ENCODE assay signal across 1 cellular context in the genomic region with DNA sequence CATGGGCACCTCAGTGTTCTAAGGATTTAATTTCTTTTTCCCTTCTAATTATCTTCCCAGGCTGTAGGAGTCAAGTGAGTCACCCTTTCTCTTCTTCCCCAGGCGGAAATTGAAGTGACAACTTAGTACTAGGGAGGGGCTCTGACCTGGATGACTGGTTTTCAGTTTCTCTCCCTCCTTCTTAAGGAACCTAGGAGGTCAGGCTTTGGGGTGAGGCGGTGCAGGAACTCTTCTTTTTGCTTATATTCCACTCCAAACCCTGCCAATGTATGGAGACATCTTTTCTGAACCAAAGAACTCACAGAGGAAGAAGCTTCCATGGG.
TF ChIP-seq lines count a peak whose summit lies in the region.

No MANE protein-coding gene starts in this region.

TF ChIP-seq in IMR-90, 13 proteins besides CTCF, POLR2A, EP300 and RAD21:
- TF ChIP-seq NFE2L2 (IDR thresholded peaks at IDR 0.05; ENCODE audit: low read depth, low read length), result no peak
- no peak for TF ChIP-seq FOS (IDR thresholded peaks at IDR 0.05; ENCODE audit: low read depth, low read length)
- TF ChIP-seq ELK1 (IDR thresholded peaks at IDR 0.05; ENCODE audit: borderline replicate concordance, low read depth, low read length), result no peak
- TF ChIP-seq SMC3 (IDR thresholded peaks at IDR 0.05; ENCODE audit: low read depth, low read length), result no peak
- TF ChIP-seq MAZ (IDR thresholded peaks at IDR 0.05; ENCODE audit: borderline replicate concordance, low read depth, low read length), result no peak
- TF ChIP-seq MAFK (IDR thresholded peaks at IDR 0.05; ENCODE audit: low read depth, low read length), result no peak
- TF ChIP-seq CHD1 (IDR thresholded peaks at IDR 0.05; ENCODE audit: low read depth, low read length), result no peak
- no peak for TF ChIP-seq BHLHE40 (IDR thresholded peaks at IDR 0.05; ENCODE audit: low read depth, low read length)
- no peak for TF ChIP-seq RFX5 (IDR thresholded peaks at IDR 0.05; ENCODE audit: low read depth, low read length)
